Comparison of ENCODE assay signal across 20 cellular contexts in genomic region chr2:109633284-109633961, GRCh38. TPM values are rescaled to one million over a fixed set of nuclear protein-coding genes. Genes with fewer than 3 reads are reported as not detected.
DNase-seq lines count a peak whose midpoint lies in the region; ATAC-seq and TF ChIP-seq lines count a peak whose summit lies in the region.
"Had no signal": no experiment of that assay in that cellular context is flagged by ENCODE, and none has a peak within 500 bp of the region (broad histone marks: within the 10 kb centered on the region; RNA-seq: fewer than 3 reads in every experiment).

No MANE protein-coding gene starts in this region.

- no peak for ATAC-seq in activated T-cell treated with anti-CD3 and anti-CD28 coated beads, Interleukin-2, amount 50 U/mL, for 72 hours (replicated peaks in 1 of 2)
- ATAC-seq in HG03139 (IDR thresholded peaks at IDR 0.05; ENCODE audit: unreplicated experiment), result no peak
- ATAC-seq: A549, K562 had no signal

- no peak overlapping the region for H3K4me3 Mint-ChIP-seq in activated T-cell treated with anti-CD3 and anti-CD28 coated beads, Interleukin-2, amount 50 U/mL, for 72 hours
- H3K4me3 Mint-ChIP-seq in T-helper 1 cell treated with Interleukin-12 subunit alpha and Interleukin-12 subunit beta and Interleukin-4 antibody, amounts not matched to agents 30 μg/mL and 1 μg/mL, for 36 hours, result no peak overlapping the region
- no peak overlapping the region for H3K4me3 Mint-ChIP-seq in activated naive CD4-positive, alpha-beta T cell treated with anti-CD3 and anti-CD28 coated beads, Interleukin-2, amount 10 ng/mL, durations not matched to agents 7 days and 5 days
- H3K4me3 Mint-ChIP-seq: B cell; CD4-positive, alpha-beta T cell had no signal

- DNase-seq in activated T-cell treated with anti-CD3 and anti-CD28 coated beads, Interleukin-2, amount 50 U/mL, for 72 hours, result no peak
- DNase-seq in activated T-cell treated with anti-CD3 and anti-CD28 coated beads, Interleukin-2, amount 50 U/mL, for 48 hours, result no peak
- DNase-seq in coronary artery (ENCODE audit: low spot score) (peak; percentile 24), cortex of kidney (lab: John Stamatoyannopoulos, UW) (no peak)
- no peak for DNase-seq in activated naive CD4-positive, alpha-beta T cell treated with anti-CD3 and anti-CD28 coated beads, Interleukin-2, amount 10 ng/mL, durations not matched to agents 7 days and 5 days
- DNase-seq: CD4-positive, alpha-beta T cell; COR-L47; MG63; NCI-H1417; NCI-H1694 treated with DMSO at 0.1 percent for 48 hours; NCI-H2081 treated with DMSO at 0.1 percent for 48 hours; NCI-H446; NCI-H526 had no signal

- no peak overlapping the region for H3K27ac ChIP-seq in coronary artery
- H3K27ac ChIP-seq: A549, SJSA1 had no signal

- H3K27ac Mint-ChIP-seq in activated T-cell treated with anti-CD3 and anti-CD28 coated beads, Interleukin-2, amount 50 U/mL, for 72 hours, result peak overlapping the region; percentile 25
- H3K27ac Mint-ChIP-seq in T-helper 1 cell treated with Interleukin-12 subunit alpha and Interleukin-12 subunit beta and Interleukin-4 antibody, amounts not matched to agents 30 μg/mL and 1 μg/mL, for 36 hours, result peak overlapping the region; percentile 59
- H3K27ac Mint-ChIP-seq in activated naive CD4-positive, alpha-beta T cell treated with anti-CD3 and anti-CD28 coated beads, Interleukin-2, amount 10 ng/mL, durations not matched to agents 7 days and 5 days, result no peak overlapping the region
- H3K27ac Mint-ChIP-seq: B cell; CD4-positive, alpha-beta T cell had no signal

- H3K4me1 Mint-ChIP-seq in activated T-cell treated with anti-CD3 and anti-CD28 coated beads, Interleukin-2, amount 50 U/mL, for 72 hours (ENCODE audit: low read depth), result peaks cover 9% of the 10 kb centered on the region
- peaks cover 11% of the 10 kb centered on the region for H3K4me1 Mint-ChIP-seq in T-helper 1 cell treated with Interleukin-12 subunit alpha and Interleukin-12 subunit beta and Interleukin-4 antibody, amounts not matched to agents 30 μg/mL and 1 μg/mL, for 36 hours (ENCODE audit: low read depth)
- peaks cover 13% of the 10 kb centered on the region for H3K4me1 Mint-ChIP-seq in activated naive CD4-positive, alpha-beta T cell treated with anti-CD3 and anti-CD28 coated beads, Interleukin-2, amount 10 ng/mL, durations not matched to agents 7 days and 5 days
- H3K4me1 Mint-ChIP-seq: B cell had no signal

- H3K9me3 Mint-ChIP-seq in activated T-cell treated with anti-CD3 and anti-CD28 coated beads, Interleukin-2, amount 50 U/mL, for 72 hours, result no peaks in the 10 kb centered on the region
- H3K9me3 Mint-ChIP-seq in T-helper 1 cell treated with Interleukin-12 subunit alpha and Interleukin-12 subunit beta and Interleukin-4 antibody, amounts not matched to agents 30 μg/mL and 1 μg/mL, for 36 hours, result no peaks in the 10 kb centered on the region
- no peaks in the 10 kb centered on the region for H3K9me3 Mint-ChIP-seq in activated naive CD4-positive, alpha-beta T cell treated with anti-CD3 and anti-CD28 coated beads, Interleukin-2, amount 10 ng/mL, durations not matched to agents 7 days and 5 days
- H3K9me3 Mint-ChIP-seq: CD4-positive, alpha-beta T cell had no signal

- CTCF ChIA-PET in activated naive CD4-positive, alpha-beta T cell treated with anti-CD3 and anti-CD28 coated beads, Interleukin-2, amount 10 ng/mL, durations not matched to agents 7 days and 5 days (lab: Charles Lee), result interaction anchor here (1.0 kb wide), 1 partner anchor 88 kb away, joined by 3 read pairs; no protein-coding TSS in a partner anchor

- no peak for TF ChIP-seq CTCF in coronary artery (IDR thresholded peaks at IDR 0.05)

- no peaks in the 10 kb centered on the region for H3K36me3 Mint-ChIP-seq in activated T-cell treated with anti-CD3 and anti-CD28 coated beads, Interleukin-2, amount 50 U/mL, for 72 hours (ENCODE audit: insufficient read depth in 2 of 2)
- no peaks in the 10 kb centered on the region for H3K36me3 Mint-ChIP-seq in T-helper 1 cell treated with Interleukin-12 subunit alpha and Interleukin-12 subunit beta and Interleukin-4 antibody, amounts not matched to agents 30 μg/mL and 1 μg/mL, for 36 hours (ENCODE audit: low read depth)
- no peaks in the 10 kb centered on the region for H3K36me3 Mint-ChIP-seq in activated naive CD4-positive, alpha-beta T cell treated with anti-CD3 and anti-CD28 coated beads, Interleukin-2, amount 10 ng/mL, durations not matched to agents 7 days and 5 days

- H3K27me3 Mint-ChIP-seq in activated T-cell treated with anti-CD3 and anti-CD28 coated beads, Interleukin-2, amount 50 U/mL, for 72 hours (ENCODE audit: low read depth), result peaks cover 8% of the 10 kb centered on the region
- peaks cover 3% of the 10 kb centered on the region for H3K27me3 Mint-ChIP-seq in T-helper 1 cell treated with Interleukin-12 subunit alpha and Interleukin-12 subunit beta and Interleukin-4 antibody, amounts not matched to agents 30 μg/mL and 1 μg/mL, for 36 hours (ENCODE audit: low read depth)
- no peaks in the 10 kb centered on the region for H3K27me3 Mint-ChIP-seq in activated naive CD4-positive, alpha-beta T cell treated with anti-CD3 and anti-CD28 coated beads, Interleukin-2, amount 10 ng/mL, durations not matched to agents 7 days and 5 days

- H3K4me3 ChIP-seq in coronary artery, result no peak overlapping the region
- H3K4me3 ChIP-seq: A549, K562, MG63, SJSA1 had no signal

RNA-seq across cellular contexts. Expression of gene SOWAHC, which starts 19.3 kb away (rescaled TPM):
- 1 to 10 TPM in 1 of 2 donors, under 1 TPM in 1; 0.99 to 1.7 TPM for total RNA-seq in activated T-cell treated with anti-CD3 and anti-CD28 coated beads, Interleukin-2, amount 50 U/mL, for 72 hours
- total RNA-seq: OCI-LY7 had no signal

RNA-seq across cellular contexts. Expression of gene SEPTIN10, which starts 19.7 kb away (rescaled TPM):
- total RNA-seq in activated T-cell treated with anti-CD3 and anti-CD28 coated beads, Interleukin-2, amount 50 U/mL, for 72 hours, result 1 to 10 TPM; 1.5 to 7.2 TPM
- total RNA-seq: B cell, OCI-LY7 had no signal
